ENCODE assay signal across 8 cellular contexts in genomic region chr14:75282548-75283161, GRCh38. TPM values are rescaled to one million over a fixed set of nuclear protein-coding genes. Genes with fewer than 3 reads are reported as not detected.
A peak's percentile ranks its signal among the peaks of the same experiment; 100 is the strongest.
DNase-seq lines count a peak whose midpoint lies in the region; ATAC-seq and TF ChIP-seq lines count a peak whose summit lies in the region.
"Not testable (repeated sequence)": the region's sequence is repeated elsewhere in the genome, so short reads cannot be mapped to it uniquely, and the experiment has no call there.

No MANE protein-coding gene starts in this region.

- H3K4me2 ChIP-seq in mesenchymal stem cell (ENCODE audit: low read length, poor library complexity, severe bottlenecking), result not testable (repeated sequence)

- not testable (repeated sequence) for H3K4ac ChIP-seq in mesenchymal stem cell (ENCODE audit: low read depth in 1 of 2, low read length in 2 of 2)

- H3K9me3 ChIP-seq in adipocyte (ENCODE audit: control insufficient read depth, low read length); mesenchymal stem cell (ENCODE audit: control insufficient read depth, low read length); aorta (ENCODE audit: control insufficient read depth, low read length): not testable (repeated sequence)

- H2BK12ac ChIP-seq in mesenchymal stem cell (ENCODE audit: low read length in 2 of 2), result not testable (repeated sequence)

- not testable (repeated sequence) for H3K23ac ChIP-seq in mesenchymal stem cell (ENCODE audit: low read length in 2 of 2)

- H3K36me3 ChIP-seq in adipocyte (ENCODE audit: control insufficient read depth, insufficient read depth, low read length, severe bottlenecking) (peaks cover 24% of the 10 kb centered on the region), mesenchymal stem cell (ENCODE audit: control insufficient read depth in 1 of 2, insufficient read depth in 2 of 2, low read depth in 1 of 2, low read length in 2 of 2) (peaks cover 10 to 22% of the 10 kb centered on the region in 2 experiments)
- H3K36me3 ChIP-seq in aorta (ENCODE audit: control insufficient read depth in 1 of 2, insufficient read depth in 2 of 2, low read length in 1 of 2), result not testable (repeated sequence)

- H3K18ac ChIP-seq in mesenchymal stem cell (ENCODE audit: low read depth in 1 of 2, low read length in 2 of 2), result not testable (repeated sequence)

- H2BK5ac ChIP-seq in mesenchymal stem cell (ENCODE audit: low read depth, low read length, poor library complexity, severe bottlenecking), result not testable (repeated sequence)

- H3K9me3 Mint-ChIP-seq in dendritic cell treated with granulocyte-macrophage colony-stimulating factor and Interleukin-4, amounts not matched to agents 40 ng/mL and 50 ng/mL, for 4 days, result not testable (repeated sequence)

- H4K91ac ChIP-seq in mesenchymal stem cell (ENCODE audit: low read length), result not testable (repeated sequence)

- DNase-seq in DMS53 (lab: John Stamatoyannopoulos, UW) (peak; percentile 68), adipocyte (ENCODE audit: low read depth) (peak; percentile 77), fibroblast of villous mesenchyme (ENCODE audit: low read depth) (peak; percentile 93), renal cortical epithelial cell (ENCODE audit: low read depth) (peak; percentile 87), aorta (peak; percentile 64 to 90)
- not testable (repeated sequence) for DNase-seq in mesenchymal stem cell

- H3K4me3 ChIP-seq in adipocyte (ENCODE audit: low read length); fibroblast of villous mesenchyme (ENCODE audit: low read depth, low read length); mesenchymal stem cell (ENCODE audit: insufficient read depth in 1 of 2, low read depth in 1 of 2, low read length in 2 of 2); aorta (ENCODE audit: low read length in 2 of 2): not testable (repeated sequence)

- H3K27ac Mint-ChIP-seq in dendritic cell treated with granulocyte-macrophage colony-stimulating factor and Interleukin-4, amounts not matched to agents 40 ng/mL and 50 ng/mL, for 4 days, result peak overlapping the region; percentile 83

- not testable (repeated sequence) for H4K8ac ChIP-seq in mesenchymal stem cell (ENCODE audit: low read length)

- H3K36me3 Mint-ChIP-seq in dendritic cell treated with granulocyte-macrophage colony-stimulating factor and Interleukin-4, amounts not matched to agents 40 ng/mL and 50 ng/mL, for 4 days (ENCODE audit: low read depth), result peaks cover 29% of the 10 kb centered on the region

- H3K14ac ChIP-seq in mesenchymal stem cell (ENCODE audit: low read length in 2 of 2), result not testable (repeated sequence)

- H3K27ac ChIP-seq in mesenchymal stem cell (ENCODE audit: low read length, poor library complexity, severe bottlenecking); aorta (ENCODE audit: low read depth in 1 of 2, low read length in 2 of 2): not testable (repeated sequence)

- intact Hi-C loops in dendritic cell treated with granulocyte-macrophage colony-stimulating factor and Interleukin-4, amounts not matched to agents 40 ng/mL and 50 ng/mL, for 4 days (cut with micrococcal nuclease), result loop anchor here (2.0 kb wide), 1 partner anchor 16 kb away; no protein-coding TSS in a partner anchor
- intact Hi-C loops in aorta (cut with DNase I), result not testable (repeated sequence)

- peak overlapping the region; percentile 43 for H3K4me3 Mint-ChIP-seq in dendritic cell treated with granulocyte-macrophage colony-stimulating factor and Interleukin-4, amounts not matched to agents 40 ng/mL and 50 ng/mL, for 4 days

- not testable (repeated sequence) for H2BK120ac ChIP-seq in mesenchymal stem cell (ENCODE audit: low read depth, low read length)

- 89% methylated on average over 13 of the region's 18 CpGs for WGBS in mesenchymal stem cell
- 92 to 96% methylated on average over 18 of the region's 18 CpGs for WGBS in aorta, 2 donors

- not testable (repeated sequence) for H3K27me3 Mint-ChIP-seq in dendritic cell treated with granulocyte-macrophage colony-stimulating factor and Interleukin-4, amounts not matched to agents 40 ng/mL and 50 ng/mL, for 4 days

- peaks cover 10% of the 10 kb centered on the region for H3K79me1 ChIP-seq in mesenchymal stem cell (replicated peaks; ENCODE audit: low read length, poor library complexity, severe bottlenecking)

- H2AFZ ChIP-seq in mesenchymal stem cell (ENCODE audit: low read depth, low read length), result not testable (repeated sequence)

- H3K9ac ChIP-seq in adipocyte (ENCODE audit: low read length), result not testable (repeated sequence)
- peak overlapping the region; percentile 98 for H3K9ac ChIP-seq in mesenchymal stem cell (ENCODE audit: low read length)

- not testable (repeated sequence) for H3K27me3 ChIP-seq in adipocyte (replicated peaks; ENCODE audit: control insufficient read depth, insufficient read depth, low read length); mesenchymal stem cell (ENCODE audit: control insufficient read depth in 1 of 2, insufficient read depth in 1 of 2, low read length in 2 of 2); aorta (ENCODE audit: control insufficient read depth in 1 of 2, insufficient read depth in 2 of 2, low read length in 1 of 2)

- peaks cover 74% of the 10 kb centered on the region for H3K4me1 Mint-ChIP-seq in dendritic cell treated with granulocyte-macrophage colony-stimulating factor and Interleukin-4, amounts not matched to agents 40 ng/mL and 50 ng/mL, for 4 days (ENCODE audit: low read depth)

- H2AK5ac ChIP-seq in mesenchymal stem cell (ENCODE audit: low read length, severe bottlenecking), result not testable (repeated sequence)

- peak; percentile 0; the same call in 2 of the 3 replicates for ATAC-seq in SK-N-SH treated with all-trans-retinoic acid at 6 μM for 48 hours
- ATAC-seq in aorta (ENCODE audit: low FRiP score), result not testable (repeated sequence)

- TF ChIP-seq CTCF in fibroblast of villous mesenchyme (IDR thresholded peaks at IDR 0.05; ENCODE audit: insufficient read depth, low read depth, low read length), result not testable (repeated sequence)

- not testable (repeated sequence) for H2BK15ac ChIP-seq in mesenchymal stem cell (ENCODE audit: low read depth, poor library complexity, severe bottlenecking)

- H3K4me1 ChIP-seq in adipocyte (ENCODE audit: control insufficient read depth, insufficient read depth, low read length) (peaks cover 29% of the 10 kb centered on the region), mesenchymal stem cell (ENCODE audit: control insufficient read depth, insufficient read depth, low read depth, low read length) (peaks cover 13% of the 10 kb centered on the region)
- not testable (repeated sequence) for H3K4me1 ChIP-seq in aorta (ENCODE audit: control insufficient read depth in 1 of 2, insufficient read depth in 2 of 2, low read length in 2 of 2)

TF ChIP-seq in SK-N-SH treated with all-trans-retinoic acid at 6 μM for 48 hours, 23 proteins besides CTCF, POLR2A, EP300 and RAD21 (continues in another document):
- TF ChIP-seq PPARA (CRISPR knock-in tag; IDR thresholded peaks at IDR 0.05; ENCODE audit: borderline replicate concordance) (0 out of 2 replicates have a peak, but pooled peaks have one; percentile 32), ZNF70 (CRISPR knock-in tag; IDR thresholded peaks at IDR 0.05) (0 out of 2 replicates have a peak, but pooled peaks have one; percentile 37), GLIS3 (CRISPR knock-in tag; IDR thresholded peaks at IDR 0.05) (peak; percentile 88), RARB (CRISPR knock-in tag; IDR thresholded peaks at IDR 0.05) (peak; percentile 98), ZNF565 (CRISPR knock-in tag; conservative IDR thresholded peaks at IDR 0.05; ENCODE audit: low read depth) (peak; percentile 68), ESRRG (CRISPR knock-in tag; IDR thresholded peaks at IDR 0.05) (peak; percentile 83), SNAI2 (CRISPR knock-in tag; IDR thresholded peaks at IDR 0.05) (peak; percentile 63), TOX (CRISPR knock-in tag; IDR thresholded peaks at IDR 0.05; ENCODE audit: borderline replicate concordance) (peak; percentile 91), TCF4 (CRISPR knock-in tag; IDR thresholded peaks at IDR 0.05; ENCODE audit: borderline replicate concordance) (peak; percentile 56), ZFP30 (CRISPR knock-in tag; IDR thresholded peaks at IDR 0.05) (peak; percentile 56; the same call in 1 of the 2 replicates), CSDC2 (CRISPR knock-in tag; IDR thresholded peaks at IDR 0.05) (peak; percentile 51; the same call in 1 of the 2 replicates), ZC3H10 (CRISPR knock-in tag; IDR thresholded peaks at IDR 0.05) (peak; percentile 77), PATZ1 (CRISPR knock-in tag; IDR thresholded peaks at IDR 0.05; ENCODE audit: borderline replicate concordance) (peak; percentile 94)

RNA-seq across cellular contexts. Expression of gene FOS, which starts 4.0 kb away (rescaled TPM):
- total RNA-seq in fibroblast of villous mesenchyme (108 and 122 TPM in 2 replicates), renal cortical epithelial cell (0.87 and 80.4 TPM in 2 replicates), aorta (1,000 to 10,000 TPM in 1 of 2 donors, 100 to 1,000 TPM in 1; 129 to 2,160 TPM)
- polyA plus RNA-seq in mesenchymal stem cell (2013, experiment 1 of 2), result 587 TPM
- polyA plus RNA-seq in mesenchymal stem cell (2013, experiment 2 of 2), result 551 TPM
- polyA plus RNA-seq in aorta, result 100 to 1,000 TPM; 154 to 504 TPM
